Comparison of ENCODE assay signal across 17 cellular contexts in the genomic region with DNA sequence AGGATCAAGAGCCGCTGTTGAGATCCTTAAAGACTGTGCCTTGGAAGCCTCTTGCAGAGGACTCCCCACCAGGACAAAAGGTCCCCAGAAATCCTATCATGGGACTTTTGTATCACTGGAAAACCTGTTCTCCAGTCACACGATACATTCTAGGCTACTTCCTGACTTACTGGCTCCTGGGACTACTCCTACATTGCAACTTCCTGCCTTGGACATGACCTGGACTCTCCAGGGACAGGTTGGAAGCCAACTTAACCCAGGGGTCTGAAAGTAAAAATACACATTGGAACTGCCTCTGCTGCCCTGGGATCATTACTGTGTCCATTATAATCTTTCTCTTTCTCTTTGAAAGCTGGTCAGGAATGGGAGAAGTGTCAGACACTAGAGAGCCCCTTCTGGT. TPM values are rescaled to one million over a fixed set of nuclear protein-coding genes. Genes with fewer than 3 reads are reported as not detected.
DNase-seq lines count a peak whose midpoint lies in the region; ATAC-seq and TF ChIP-seq lines count a peak whose summit lies in the region.
"Had no signal": no experiment of that assay in that cellular context is flagged by ENCODE, and none has a peak within 500 bp of the region (broad histone marks: within the 10 kb centered on the region; RNA-seq: fewer than 3 reads in every experiment).

No MANE protein-coding gene starts in this region.

- CTCF ChIA-PET in activated CD4-positive, alpha-beta memory T cell treated with anti-CD3 and anti-CD28 coated beads, Interleukin-2, amount 10 ng/mL, durations not matched to agents 7 days and 5 days (lab: Charles Lee), result interaction anchor here (1.1 to 2.3 kb wide), 2 partner anchors 9 to 26 kb away, joined by 4 to 5 read pairs; no protein-coding TSS in a partner anchor

- intact Hi-C loops in left ventricle myocardium inferior (cut with micrococcal nuclease), result no loop called here
- intact Hi-C loops in psoas muscle (cut with DNase I), result loop anchor here in 1 of 2 donors (10.0 kb wide), 1 partner anchor 303 kb away; no protein-coding TSS in a partner anchor

- no peak for DNase-seq in activated T-cell treated with anti-CD3 and anti-CD28 coated beads, Interleukin-2, amount 50 U/mL, for 72 hours
- DNase-seq in activated T-cell treated with anti-CD3 and anti-CD28 coated beads, Interleukin-2, amount 50 U/mL, for 48 hours, result no peak
- no peak for DNase-seq in activated CD4-positive, alpha-beta memory T cell treated with anti-CD3 and anti-CD28 coated beads, Interleukin-2, amount 10 ng/mL, durations not matched to agents 7 days and 5 days
- DNase-seq in left ventricle myocardium inferior (no peak), psoas muscle (no peak), 8988T (no peak), MG63 (no peak)
- DNase-seq: amniotic stem cell; caudate nucleus; DND-41; mesenchymal stem cell; NCI-H1417 treated with DMSO at 0.1 percent for 48 hours; NCI-H2171; retina; stimulated activated naive CD4-positive, alpha-beta T cell; upper lobe of left lung had no signal

- peaks cover 19% of the 10 kb centered on the region for H3K36me3 ChIP-seq in left ventricle myocardium inferior
- peaks cover 2 to 34% of the 10 kb centered on the region in 2 donors for H3K36me3 ChIP-seq in psoas muscle (ENCODE audit: insufficient read depth in 1 of 2, low read depth in 1 of 2)
- H3K36me3 ChIP-seq in MG63, result no peaks in the 10 kb centered on the region

- 68 to 77% (median 69%) methylated on average over 2 of the region's 2 CpGs for WGBS in psoas muscle, 3 donors

- no peaks in the 10 kb centered on the region for H3K9me3 ChIP-seq in left ventricle myocardium inferior (replicated peaks)
- H3K9me3 ChIP-seq in psoas muscle, result no peaks in the 10 kb centered on the region
- H3K9me3 ChIP-seq in MG63, result no peaks in the 10 kb centered on the region
- H3K9me3 ChIP-seq: upper lobe of left lung had no signal

- peak overlapping the region; percentile 10 for H3K27ac Mint-ChIP-seq in activated T-cell treated with anti-CD3 and anti-CD28 coated beads, Interleukin-2, amount 50 U/mL, for 72 hours
- peak overlapping the region; percentile 37 for H3K27ac Mint-ChIP-seq in activated CD4-positive, alpha-beta memory T cell treated with anti-CD3 and anti-CD28 coated beads, Interleukin-2, amount 10 ng/mL, durations not matched to agents 7 days and 5 days

- H3K27me3 ChIP-seq in left ventricle myocardium inferior (ENCODE audit: low read depth), result no peaks in the 10 kb centered on the region
- H3K27me3 ChIP-seq in psoas muscle (ENCODE audit: insufficient read depth in 3 of 3, low read length in 2 of 3), result no peaks in the 10 kb centered on the region
- H3K27me3 ChIP-seq in MG63, result no peaks in the 10 kb centered on the region; the same call in 1 of the 2 replicates
- H3K27me3 ChIP-seq: upper lobe of left lung had no signal

- H3K36me3 Mint-ChIP-seq in activated T-cell treated with anti-CD3 and anti-CD28 coated beads, Interleukin-2, amount 50 U/mL, for 72 hours (ENCODE audit: insufficient read depth in 2 of 2), result peaks cover 6 to 14% of the 10 kb centered on the region in 2 donors
- peaks cover 52% of the 10 kb centered on the region for H3K36me3 Mint-ChIP-seq in activated CD4-positive, alpha-beta memory T cell treated with anti-CD3 and anti-CD28 coated beads, Interleukin-2, amount 10 ng/mL, durations not matched to agents 7 days and 5 days (ENCODE audit: low read depth)

- H3K27ac ChIP-seq in left ventricle myocardium inferior (replicated peaks) (peak overlapping the region; percentile 95), psoas muscle (peak overlapping the region; percentile 79)

- TF ChIP-seq CTCF in left ventricle myocardium inferior (IDR thresholded peaks at IDR 0.05; ENCODE audit: borderline replicate concordance), result no peak
- no peak for TF ChIP-seq CTCF in psoas muscle (IDR thresholded peaks at IDR 0.05)

- ATAC-seq in activated T-cell treated with anti-CD3 and anti-CD28 coated beads, Interleukin-2, amount 50 U/mL, for 72 hours (replicated peaks in 1 of 2), result no peak
- no peak for ATAC-seq in psoas muscle
- ATAC-seq in HG03139 (IDR thresholded peaks at IDR 0.05; ENCODE audit: unreplicated experiment), result no peak

- H3K27me3 Mint-ChIP-seq in activated T-cell treated with anti-CD3 and anti-CD28 coated beads, Interleukin-2, amount 50 U/mL, for 72 hours (ENCODE audit: low read depth), result no peaks in the 10 kb centered on the region
- no peaks in the 10 kb centered on the region for H3K27me3 Mint-ChIP-seq in activated CD4-positive, alpha-beta memory T cell treated with anti-CD3 and anti-CD28 coated beads, Interleukin-2, amount 10 ng/mL, durations not matched to agents 7 days and 5 days

- H3K4me1 ChIP-seq in left ventricle myocardium inferior (peaks cover 64% of the 10 kb centered on the region), psoas muscle (peaks cover 45% of the 10 kb centered on the region)

- no peak overlapping the region for H3K4me3 Mint-ChIP-seq in activated T-cell treated with anti-CD3 and anti-CD28 coated beads, Interleukin-2, amount 50 U/mL, for 72 hours
- no peak overlapping the region for H3K4me3 Mint-ChIP-seq in activated CD4-positive, alpha-beta memory T cell treated with anti-CD3 and anti-CD28 coated beads, Interleukin-2, amount 10 ng/mL, durations not matched to agents 7 days and 5 days

- POLR2A ChIA-PET in activated CD4-positive, alpha-beta memory T cell treated with anti-CD3 and anti-CD28 coated beads, Interleukin-2, amount 10 ng/mL, durations not matched to agents 7 days and 5 days (lab: Charles Lee), result interaction anchor here (0.9 to 7.0 kb wide), 5 partner anchors 9 to 105 kb away, joined by 3 to 149 read pairs (median 9); a partner anchor contains a TSS

- peak overlapping the region; percentile 43 for H3K4me3 ChIP-seq in left ventricle myocardium inferior
- H3K4me3 ChIP-seq in psoas muscle, result no peak overlapping the region
- H3K4me3 ChIP-seq in MG63, result no peak overlapping the region
- H3K4me3 ChIP-seq: upper lobe of left lung had no signal

- peaks cover 59% of the 10 kb centered on the region for H3K4me1 Mint-ChIP-seq in activated T-cell treated with anti-CD3 and anti-CD28 coated beads, Interleukin-2, amount 50 U/mL, for 72 hours (ENCODE audit: low read depth)
- peaks cover 64% of the 10 kb centered on the region for H3K4me1 Mint-ChIP-seq in activated CD4-positive, alpha-beta memory T cell treated with anti-CD3 and anti-CD28 coated beads, Interleukin-2, amount 10 ng/mL, durations not matched to agents 7 days and 5 days

- no peaks in the 10 kb centered on the region for H3K9me3 Mint-ChIP-seq in activated T-cell treated with anti-CD3 and anti-CD28 coated beads, Interleukin-2, amount 50 U/mL, for 72 hours
- no peaks in the 10 kb centered on the region for H3K9me3 Mint-ChIP-seq in activated CD4-positive, alpha-beta memory T cell treated with anti-CD3 and anti-CD28 coated beads, Interleukin-2, amount 10 ng/mL, durations not matched to agents 7 days and 5 days

RNA-seq across cellular contexts. Expression of a gene that starts 9.9 kb away (rescaled TPM):
- total RNA-seq in activated T-cell treated with anti-CD3 and anti-CD28 coated beads, Interleukin-2, amount 50 U/mL, for 72 hours, result 10 to 100 TPM; 19.4 to 20.0 TPM
- total RNA-seq in activated CD4-positive, alpha-beta memory T cell treated with anti-CD3 and anti-CD28 coated beads, Interleukin-2, amount 10 ng/mL, durations not matched to agents 7 days and 5 days, result 10 to 100 TPM; 16.6 to 16.9 TPM
- total RNA-seq in left ventricle myocardium inferior, result 5.6 TPM
- total RNA-seq in psoas muscle, result 1 to 10 TPM; 4.2 to 7.4 (median 5.5) TPM
- 1 to 10 TPM; 2.5 to 5.5 (median 3.4) TPM for polyA plus RNA-seq in psoas muscle
- 10.5 and 11.7 TPM in 2 replicates for total RNA-seq in MG63 (2014; rRNA removed; shearing (Covaris generic); ENCODE audit: low replicate concordance)

RNA-seq across cellular contexts. Expression of a gene that starts 28.9 kb away (rescaled TPM):
- 10 to 100 TPM; 64.4 to 80.2 TPM for total RNA-seq in activated T-cell treated with anti-CD3 and anti-CD28 coated beads, Interleukin-2, amount 50 U/mL, for 72 hours
- 10 to 100 TPM; 73.3 to 76.3 TPM for total RNA-seq in activated CD4-positive, alpha-beta memory T cell treated with anti-CD3 and anti-CD28 coated beads, Interleukin-2, amount 10 ng/mL, durations not matched to agents 7 days and 5 days
- total RNA-seq in left ventricle myocardium inferior (11.8 TPM), psoas muscle (10 to 100 TPM in 3 of 4 donors, 1 to 10 TPM in 1; 9.9 to 16.9 (median 12.5) TPM)
- polyA plus RNA-seq in psoas muscle, result 10 to 100 TPM in 1 of 3 donors, 1 to 10 TPM in 2; 7.7 to 11.3 (median 9.6) TPM
- total RNA-seq in MG63 (2014; rRNA removed; shearing (Covaris generic); ENCODE audit: low replicate concordance), result 3.5 and 12.7 TPM in 2 replicates
